ENCODE assay signal across 8 cellular contexts in genomic region chr7:22823142-22823497, GRCh38. TPM values are rescaled to one million over a fixed set of nuclear protein-coding genes. Genes with fewer than 3 reads are reported as not detected.
DNase-seq lines count a peak whose midpoint lies in the region; ATAC-seq, FAIRE-seq and TF ChIP-seq lines count a peak whose summit lies in the region.

No MANE protein-coding gene starts in this region.

- no peak overlapping the region for H3K27ac ChIP-seq in H9 (ENCODE audit: insufficient read length, low read depth, low read length)
- peak overlapping the region; percentile 71 to 88 (median 86) for H3K27ac ChIP-seq in spleen

- H2BK12ac ChIP-seq in H9 (ENCODE audit: insufficient read length, low read depth, low read length) = no peak overlapping the region

- H4K91ac ChIP-seq in H9 (ENCODE audit: insufficient read length, low read depth, low read length) = no peak overlapping the region

- H3T11ph ChIP-seq in H9 (ENCODE audit: low read length) = no peak overlapping the region

- H3K56ac ChIP-seq in H9 (ENCODE audit: insufficient read length, low read depth, low read length) = no peak overlapping the region

- H3K4ac ChIP-seq in H9 (ENCODE audit: low read depth, low read length) = no peak overlapping the region

- DNase-seq in H9 = no peak
- no peak for DNase-seq in T-helper 17 cell
- no peak for DNase-seq in glutamatergic neuron
- DNase-seq in spleen = no peak
- no peak for DNase-seq in NCI-H526 treated with DMSO at 0.1 percent for 48 hours (lab: John Stamatoyannopoulos, UW)
- DNase-seq in frontal cortex (ENCODE audit: low spot score in 2 of 2) = no peak

- no peak overlapping the region for H2AFZ ChIP-seq in H9 (ENCODE audit: low read length)

- TF ChIP-seq CTCF in H9 (conservative IDR thresholded peaks at IDR 0.05) = no peak
- no peak for TF ChIP-seq CTCF in glutamatergic neuron (IDR thresholded peaks at IDR 0.05; ENCODE audit: partially characterized antibody, unreplicated experiment)
- TF ChIP-seq CTCF in spleen (IDR thresholded peaks at IDR 0.05 in 8 of 11, conservative IDR thresholded peaks at IDR 0.05 in 3 of 11) = no peak

- H3K9me3 Mint-ChIP-seq in H9 (no peaks in the 10 kb centered on the region), glutamatergic neuron (ENCODE audit: unreplicated experiment) (peaks cover 4% of the 10 kb centered on the region)

- H3K4me3 ChIP-seq in spleen = peak overlapping the region; percentile 72 to 87 (median 75)

- H3K9me3 ChIP-seq in H9 (ENCODE audit: control insufficient read depth, low read depth, low read length) (no peaks in the 10 kb centered on the region), T-helper 17 cell (ENCODE audit: control insufficient read depth, low read length, poor library complexity, severe bottlenecking) (no peaks in the 10 kb centered on the region), spleen (no peaks in the 10 kb centered on the region)

- peak overlapping the region; percentile 84 to 89 (median 88); a peak in 3 of 7 replicates for H3K27ac Mint-ChIP-seq in H9
- peak overlapping the region; percentile 99 for H3K27ac Mint-ChIP-seq in T-helper 17 cell
- H3K27ac Mint-ChIP-seq in glutamatergic neuron (ENCODE audit: unreplicated experiment) = peak overlapping the region; percentile 96

- intact Hi-C loops in spleen (cut with DNase I; ENCODE audit: low total_unique reads) = no loop called here

- no peak overlapping the region for H4K8ac ChIP-seq in H9 (replicated peaks; ENCODE audit: insufficient read length, low read depth, low read length)

- ATAC-seq in T-helper 17 cell (no peak), HG02970 (IDR thresholded peaks at IDR 0.05; ENCODE audit: low FRiP score, unreplicated experiment) (no peak), GM18873 (IDR thresholded peaks at IDR 0.05; ENCODE audit: low FRiP score, unreplicated experiment) (no peak)

- H3K79me1 ChIP-seq in H9 (ENCODE audit: insufficient read depth, low read depth, low read length, poor library complexity, severe bottlenecking) = peaks cover 5% of the 10 kb centered on the region

- no peaks in the 10 kb centered on the region for H4K20me1 ChIP-seq in H9 (ENCODE audit: control insufficient read depth, insufficient read depth, insufficient read length)

- H3K79me2 ChIP-seq in H9 (ENCODE audit: insufficient read depth, low read length) = peaks cover 20% of the 10 kb centered on the region; the same call in 1 of the 2 replicates

- WGBS in H9 (ENCODE audit: extremely low coverage, insufficient read length, low lambda C conversion rate) = no CpG with 5 or more reads among the region's 3 CpGs
- 42 to 61% (median 52%) methylated on average over 3 of the region's 3 CpGs for WGBS in spleen, 5 donors

- no peak overlapping the region for H2AK5ac ChIP-seq in H9 (ENCODE audit: insufficient read length, low read length)

- H3K4me1 Mint-ChIP-seq in H9 (peaks cover 25 to 27% of the 10 kb centered on the region in 2 experiments), T-helper 17 cell (peaks cover 17% of the 10 kb centered on the region), glutamatergic neuron (ENCODE audit: low read depth, unreplicated experiment) (peaks cover 9% of the 10 kb centered on the region)

- H4K5ac ChIP-seq in H9 (ENCODE audit: insufficient read length, low read depth, low read length) = no peak overlapping the region

- peak overlapping the region; percentile 97 to 100 for H3K4me3 Mint-ChIP-seq in H9
- peak overlapping the region; percentile 99 for H3K4me3 Mint-ChIP-seq in T-helper 17 cell
- peak overlapping the region; percentile 99 for H3K4me3 Mint-ChIP-seq in glutamatergic neuron (ENCODE audit: unreplicated experiment)

- no peak overlapping the region for H2BK20ac ChIP-seq in H9 (ENCODE audit: low read depth, low read length, poor library complexity, severe bottlenecking)

- H3K23me2 ChIP-seq in H9 (ENCODE audit: insufficient read length, low read depth, low read length, poor library complexity, severe bottlenecking) = peaks cover 8% of the 10 kb centered on the region

- H3K4me1 ChIP-seq in H9 (ENCODE audit: insufficient read depth, low read length) (peaks cover 5% of the 10 kb centered on the region; the same call in 1 of the 2 replicates), spleen (peaks cover 9 to 50% (median 39%) of the 10 kb centered on the region in 6 donors)

- H2BK15ac ChIP-seq in H9 (ENCODE audit: low read depth, low read length) = no peak overlapping the region

- no peak overlapping the region for H3K18ac ChIP-seq in H9 (ENCODE audit: insufficient read length, low read depth, low read length)

- peaks cover 7 to 16% (median 10%) of the 10 kb centered on the region in 3 experiments for H3K36me3 Mint-ChIP-seq in H9 (ENCODE audit: insufficient read depth in 1 of 3, low read depth in 3 of 3)
- peaks cover 3% of the 10 kb centered on the region for H3K36me3 Mint-ChIP-seq in T-helper 17 cell (ENCODE audit: low read depth)
- no peaks in the 10 kb centered on the region for H3K36me3 Mint-ChIP-seq in glutamatergic neuron (ENCODE audit: unreplicated experiment)

- no peak for TF ChIP-seq POLR2A in spleen (IDR thresholded peaks at IDR 0.05)

- H2BK5ac ChIP-seq in H9 (ENCODE audit: insufficient read length, low read length) = no peak overlapping the region

- H2BK120ac ChIP-seq in H9 (ENCODE audit: low read depth, low read length, poor library complexity, severe bottlenecking) = no peak overlapping the region

- peak overlapping the region; percentile 61 for H3K9ac ChIP-seq in H9 (ENCODE audit: extremely low read depth, insufficient read length, low read length)

- H3K27me3 ChIP-seq in H9 (ENCODE audit: insufficient read depth, low read length) (no peaks in the 10 kb centered on the region), spleen (replicated peaks in 1 of 7) (peaks cover 0 to 13% (median 0%) of the 10 kb centered on the region in 7 donors)

- H3K14ac ChIP-seq in H9 (ENCODE audit: insufficient read depth, low read length) = no peak overlapping the region

- no peak overlapping the region for H3K23ac ChIP-seq in H9 (ENCODE audit: insufficient read length, low read depth, low read length)

- H3K27me3 Mint-ChIP-seq in H9 (ENCODE audit: low read depth) = no peaks in the 10 kb centered on the region
- H3K27me3 Mint-ChIP-seq in T-helper 17 cell = peaks cover 21% of the 10 kb centered on the region
- peaks cover 2% of the 10 kb centered on the region for H3K27me3 Mint-ChIP-seq in glutamatergic neuron (ENCODE audit: unreplicated experiment)

- H3K4me2 ChIP-seq in H9 (ENCODE audit: insufficient read depth, insufficient read length, low read length) = no peak overlapping the region

- FAIRE-seq in frontal cortex (lab: Jason Lieb, UNC) = no peak

- H3K36me3 ChIP-seq in spleen = peaks cover 0 to 1% (median 0%) of the 10 kb centered on the region in 6 donors

RNA-seq across cellular contexts. Expression of gene TOMM7, which starts 0.5 kb away (rescaled TPM):
- total RNA-seq in H9 (2021) (368 and 400 TPM in 2 replicates), T-helper 17 cell (100 to 1,000 TPM; 425 to 606 TPM), glutamatergic neuron (ENCODE audit: unreplicated experiment) (111 TPM), spleen (100 to 1,000 TPM in 6 of 7 donors, 10 to 100 TPM in 1; 85.4 to 352 (median 235) TPM), frontal cortex (172 TPM)
- 100 to 1,000 TPM; 456 to 524 (median 482) TPM for polyA plus RNA-seq in spleen
